In the genomic region with DNA sequence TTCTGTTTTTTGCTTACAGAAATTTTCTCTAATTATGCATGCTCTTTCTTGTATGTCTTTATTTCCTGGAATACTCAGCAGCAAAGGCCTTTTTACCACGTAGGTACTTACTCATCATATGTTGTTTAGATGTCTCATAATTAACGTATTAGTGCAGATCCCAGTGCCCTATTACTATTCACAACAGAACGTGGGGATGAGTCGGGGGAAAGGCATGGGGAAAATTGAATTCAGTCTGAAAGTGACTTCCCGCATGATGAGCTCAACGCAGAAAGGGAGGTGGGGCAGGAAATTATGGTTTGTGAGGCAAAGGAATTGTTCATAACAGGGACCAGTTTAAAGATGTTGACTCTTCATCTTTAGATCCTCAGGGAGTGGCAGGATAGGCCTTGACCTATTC, we compare ENCODE assay signal across 12 cellular contexts. TPM values are rescaled to one million over a fixed set of nuclear protein-coding genes. Genes with fewer than 3 reads are reported as not detected.
DNase-seq lines count a peak whose midpoint lies in the region; ATAC-seq lines count a peak whose summit lies in the region.
"Had no signal": no experiment of that assay in that cellular context is flagged by ENCODE, and none has a peak within 500 bp of the region (broad histone marks: within the 10 kb centered on the region; RNA-seq: fewer than 3 reads in every experiment).

No MANE protein-coding gene starts in this region.

- no peak overlapping the region for H3K4me3 ChIP-seq in neuronal stem cell (ENCODE audit: low read length in 2 of 2)
- H3K4me3 ChIP-seq: stomach had no signal

- intact Hi-C loops in posterior cingulate gyrus (cut with DNase I), result no loop called here

- H3K27ac Mint-ChIP-seq in T-helper 17 cell, result no peak overlapping the region

- H4K91ac ChIP-seq in neuronal stem cell (ENCODE audit: low read depth, low read length, poor library complexity), result no peak overlapping the region

- no peak overlapping the region for H3K27ac ChIP-seq in neuronal stem cell (replicated peaks; ENCODE audit: low read length)
- H3K27ac ChIP-seq: stomach had no signal

- no peaks in the 10 kb centered on the region for H3K36me3 ChIP-seq in neuronal stem cell (replicated peaks in 1 of 2; ENCODE audit: control insufficient read depth in 2 of 2, insufficient read depth in 2 of 2, low read length in 2 of 2)
- H3K36me3 ChIP-seq: stomach had no signal

- DNase-seq in GM04504 (ENCODE audit: low read depth), result peak; percentile 62
- DNase-seq in RPMI7951 (ENCODE audit: low read depth), result peak; percentile 74
- no peak for DNase-seq in neuronal stem cell (ENCODE audit: low spot score)
- no peak for DNase-seq in T-helper 17 cell
- DNase-seq in activated T-cell treated with anti-CD3 and anti-CD28 coated beads, Interleukin-2, amount 50 U/mL, for 4 hours, result no peak
- no peak for DNase-seq in posterior cingulate gyrus
- no peak for DNase-seq in NCI-H446 (lab: John Stamatoyannopoulos, UW)
- DNase-seq: DMS79 treated with DMSO at 0.1 percent for 48 hours, NCI-H524 treated with DMSO at 0.1 percent for 48 hours, stomach had no signal

- no peak overlapping the region for H3K4me2 ChIP-seq in neuronal stem cell (ENCODE audit: insufficient read depth, low read length, poor library complexity, severe bottlenecking)

- H3K4me1 Mint-ChIP-seq in T-helper 17 cell, result no peaks in the 10 kb centered on the region
- no peaks in the 10 kb centered on the region for H3K4me1 Mint-ChIP-seq in activated T-cell treated with anti-CD3 and anti-CD28 coated beads, Interleukin-2, amount 50 U/mL, for 4 hours (ENCODE audit: low read depth)

- no peak overlapping the region for H2BK120ac ChIP-seq in neuronal stem cell (ENCODE audit: low read depth, low read length)

- H3K4ac ChIP-seq in neuronal stem cell (ENCODE audit: low read length), result no peak overlapping the region

- H3K79me1 ChIP-seq in neuronal stem cell (ENCODE audit: low read depth, low read length), result no peaks in the 10 kb centered on the region

- H2BK5ac ChIP-seq in neuronal stem cell (ENCODE audit: low read length), result no peak overlapping the region

- no peak overlapping the region for H3K18ac ChIP-seq in neuronal stem cell (ENCODE audit: low read length)

- no peaks in the 10 kb centered on the region for H3K27me3 ChIP-seq in neuronal stem cell (ENCODE audit: control insufficient read depth in 3 of 3, insufficient read depth in 3 of 3, low read depth in 1 of 3, low read length in 3 of 3)
- H3K27me3 ChIP-seq: stomach had no signal

- ATAC-seq in esophagus mucosa, result peak; percentile 92
- no peak for ATAC-seq in T-helper 17 cell
- no peak for ATAC-seq in activated T-cell treated with anti-CD3 and anti-CD28 coated beads, Interleukin-2, amount 50 U/mL, for 4 hours

- WGBS in neuronal stem cell (ENCODE audit: extremely low coverage in 2 of 2, insufficient read length in 2 of 2, insufficient replicate concordance in 1 of 2), 2 donors, result no CpG with 5 or more reads among the region's 6 CpGs

- no peak overlapping the region for H2AK5ac ChIP-seq in neuronal stem cell (ENCODE audit: low read depth, low read length)

- H3K9me3 Mint-ChIP-seq in activated T-cell treated with anti-CD3 and anti-CD28 coated beads, Interleukin-2, amount 50 U/mL, for 4 hours, result no peaks in the 10 kb centered on the region

- H3K4me3 Mint-ChIP-seq in T-helper 17 cell, result no peak overlapping the region
- H3K4me3 Mint-ChIP-seq in activated T-cell treated with anti-CD3 and anti-CD28 coated beads, Interleukin-2, amount 50 U/mL, for 4 hours, result no peak overlapping the region

- H3K9me3 ChIP-seq in neuronal stem cell (replicated peaks in 1 of 2; ENCODE audit: control insufficient read depth in 2 of 2, insufficient read depth in 1 of 2, low read depth in 1 of 2, low read length in 2 of 2) (no peaks in the 10 kb centered on the region), T-helper 17 cell (ENCODE audit: control insufficient read depth, low read length, poor library complexity, severe bottlenecking) (no peaks in the 10 kb centered on the region)
- H3K9me3 ChIP-seq: stomach had no signal

- H3K36me3 Mint-ChIP-seq in T-helper 17 cell (ENCODE audit: low read depth), result no peaks in the 10 kb centered on the region
- no peaks in the 10 kb centered on the region for H3K36me3 Mint-ChIP-seq in activated T-cell treated with anti-CD3 and anti-CD28 coated beads, Interleukin-2, amount 50 U/mL, for 4 hours (ENCODE audit: insufficient read depth)

- H3K27me3 Mint-ChIP-seq in T-helper 17 cell, result peaks cover 12% of the 10 kb centered on the region
- H3K27me3 Mint-ChIP-seq in activated T-cell treated with anti-CD3 and anti-CD28 coated beads, Interleukin-2, amount 50 U/mL, for 4 hours (ENCODE audit: low read depth), result peaks cover 3% of the 10 kb centered on the region

- H3K4me1 ChIP-seq in neuronal stem cell (ENCODE audit: control insufficient read depth in 2 of 2, insufficient read depth in 1 of 2, low read depth in 1 of 2, low read length in 2 of 2), result peaks cover 0 to 7% of the 10 kb centered on the region in 2 donors
- H3K4me1 ChIP-seq: stomach had no signal

- H3K9ac ChIP-seq in neuronal stem cell (ENCODE audit: low read depth, low read length, poor library complexity), result no peak overlapping the region

- H3K23ac ChIP-seq in neuronal stem cell (ENCODE audit: low read depth, low read length, poor library complexity), result no peak overlapping the region

- no peak overlapping the region for H2BK15ac ChIP-seq in neuronal stem cell (ENCODE audit: low read length)

- H2AFZ ChIP-seq in neuronal stem cell (ENCODE audit: low read length), result peak overlapping the region; percentile 54

- H3K14ac ChIP-seq in neuronal stem cell (ENCODE audit: low read length), result no peak overlapping the region

- no peak overlapping the region for H2BK12ac ChIP-seq in neuronal stem cell (ENCODE audit: low read length)

- no peak overlapping the region for H4K8ac ChIP-seq in neuronal stem cell (ENCODE audit: low read depth, low read length)

RNA-seq across cellular contexts. Expression of a gene that starts 1.9 kb away (rescaled TPM):
- not detected in 2 replicates for total RNA-seq in RPMI7951 (2014; rRNA removed; shearing (Covaris generic))
- total RNA-seq in esophagus mucosa (196 TPM), T-helper 17 cell (not detected)
- not detected for polyA plus RNA-seq in neuronal stem cell (2013, experiment 1 of 2)
- polyA plus RNA-seq in neuronal stem cell (2013, experiment 2 of 2), result not detected
- total RNA-seq in activated T-cell treated with anti-CD3 and anti-CD28 coated beads, Interleukin-2, amount 50 U/mL, for 4 hours, result not detected
- total RNA-seq: liver, stomach had no signal

Comparison
In these comparisons a context has a peak if more than half of its experiments do, and no peak if none do; other contexts are left out.
1. DNase-seq: peak in GM04504 (single experiment) and RPMI7951 (single experiment); none in neuronal stem cell (single experiment), T-helper 17 cell (0 of 3), activated T-cell treated with anti-CD3 and anti-CD28 coated beads, Interleukin-2, amount 50 U/mL, for 4 hours (single experiment), posterior cingulate gyrus (0 of 10) and NCI-H446 (0 of 2).
2. RNA of a gene that starts 1.9 kb away (total RNA-seq): 196 TPM in esophagus mucosa (single experiment); not detected in RPMI7951, not detected in T-helper 17 cell and not detected in activated T-cell treated with anti-CD3 and anti-CD28 coated beads, Interleukin-2, amount 50 U/mL, for 4 hours; every median in the first group is over 100 times any median in the second.